ENCODE assay signal across 8 cellular contexts in genomic region chr1:47229884-47230691, GRCh38. TPM values are rescaled to one million over a fixed set of nuclear protein-coding genes. Genes with fewer than 3 reads are reported as not detected.
DNase-seq lines count a peak whose midpoint lies in the region; ATAC-seq, FAIRE-seq and TF ChIP-seq lines count a peak whose summit lies in the region.
"Had no signal": no experiment of that assay in that cellular context is flagged by ENCODE, and none has a peak within 500 bp of the region (broad histone marks: within the 10 kb centered on the region; RNA-seq: fewer than 3 reads in every experiment).

No MANE protein-coding gene starts in this region.

- H3K36me3 Mint-ChIP-seq in astrocyte (ENCODE audit: low read depth, unreplicated experiment): no peaks in the 10 kb centered on the region
- peaks cover 0 to 4% of the 10 kb centered on the region in 2 donors for H3K36me3 Mint-ChIP-seq in stimulated activated naive B cell treated with anti-CD40 and anti-IgM and Interleukin-4, amounts not matched to agents 10 μg/mL and 1 μg/mL and 100 μg/mL, for 72 hours

- H4K20me1 ChIP-seq in astrocyte (ENCODE audit: insufficient read depth, low read length): peaks cover 8% of the 10 kb centered on the region
- no peaks in the 10 kb centered on the region for H4K20me1 ChIP-seq in HepG2 (ENCODE audit: insufficient read depth, low read length)

- H3K9ac ChIP-seq in HUES64 (ENCODE audit: low read depth, low read length) (no peak overlapping the region), astrocyte (ENCODE audit: low read length) (no peak overlapping the region), HepG2 (ENCODE audit: insufficient read depth, low read depth, low read length) (no peak overlapping the region)

- TF ChIP-seq RAD21 in HepG2 (CRISPR knock-in tag; IDR thresholded peaks at IDR 0.05): no peak

- intact Hi-C loops in HepG2 (cut with micrococcal nuclease; ENCODE audit: unreplicated experiment): no loop called here

- peaks cover 13% of the 10 kb centered on the region for H3K9me3 Mint-ChIP-seq in astrocyte (ENCODE audit: unreplicated experiment)
- H3K9me3 Mint-ChIP-seq in stimulated activated naive B cell treated with anti-CD40 and anti-IgM and Interleukin-4, amounts not matched to agents 10 μg/mL and 1 μg/mL and 100 μg/mL, for 72 hours: no peaks in the 10 kb centered on the region

- H3K4me1 Mint-ChIP-seq in astrocyte (ENCODE audit: low read depth, unreplicated experiment): peaks cover 8% of the 10 kb centered on the region
- peaks cover 24 to 37% of the 10 kb centered on the region in 2 donors for H3K4me1 Mint-ChIP-seq in stimulated activated naive B cell treated with anti-CD40 and anti-IgM and Interleukin-4, amounts not matched to agents 10 μg/mL and 1 μg/mL and 100 μg/mL, for 72 hours

- H3K79me2 ChIP-seq in astrocyte (ENCODE audit: insufficient read depth, low read length): no peaks in the 10 kb centered on the region
- no peaks in the 10 kb centered on the region for H3K79me2 ChIP-seq in HepG2 (ENCODE audit: insufficient read depth, low read length)

- BruUV-seq in HepG2 (replicated peaks; lab: Mats Ljungman, UMichigan): no TSS peak

- FAIRE-seq in astrocyte (lab: Jason Lieb, UNC) (no peak), HepG2 (lab: Jason Lieb, UNC) (no peak)

- H3K27me3 ChIP-seq in HUES64 (ENCODE audit: insufficient read depth, low read length): peaks cover 100% of the 10 kb centered on the region
- H3K27me3 ChIP-seq in astrocyte (ENCODE audit: insufficient read depth, low read length): peaks cover 91% of the 10 kb centered on the region
- peaks cover 20 to 92% of the 10 kb centered on the region in 2 experiments for H3K27me3 ChIP-seq in HepG2 (ENCODE audit: control insufficient read depth in 1 of 2, insufficient read depth in 2 of 2, low read length in 2 of 2)

- no peak for TF ChIP-seq POLR2A in HepG2 (IDR thresholded peaks at IDR 0.05; ENCODE audit: insufficient read depth in 1 of 2, low read depth in 2 of 2, low read length in 2 of 2)

- no peak for TF ChIP-seq EP300 in HepG2 (IDR thresholded peaks at IDR 0.05; ENCODE audit: low read depth in 2 of 2, low read length in 2 of 2)
- TF ChIP-seq EP300 in HepG2 (CRISPR knock-in tag; IDR thresholded peaks at IDR 0.05; ENCODE audit: borderline replicate concordance): no peak

- no peaks in the 10 kb centered on the region for H3K36me3 ChIP-seq in HUES64 (ENCODE audit: insufficient read depth, low read length)
- no peaks in the 10 kb centered on the region for H3K36me3 ChIP-seq in astrocyte (ENCODE audit: insufficient read depth, low read length)
- H3K36me3 ChIP-seq in HepG2 (replicated peaks in 1 of 2; ENCODE audit: control insufficient read depth in 1 of 2, insufficient read depth in 2 of 2, low read length in 2 of 2): no peaks in the 10 kb centered on the region

- H3K27ac ChIP-seq in HUES64 (ENCODE audit: low read depth, low read length): no peak overlapping the region
- no peak overlapping the region for H3K27ac ChIP-seq in astrocyte (ENCODE audit: low read depth, low read length)
- H3K27ac ChIP-seq in HepG2 (ENCODE audit: extremely low read length, insufficient read depth, low read length): no peak overlapping the region

- H3K4me3 ChIP-seq in HUES64 (ENCODE audit: low read length) (peak overlapping the region; percentile 34), astrocyte (ENCODE audit: insufficient read depth, low read depth, low read length) (no peak overlapping the region), HepG2 (replicated peaks in 1 of 3; ENCODE audit: insufficient read depth in 1 of 3, low read depth in 2 of 3, low read length in 3 of 3) (no peak overlapping the region)

- under 1% methylated on average over 13 of the region's 23 CpGs for WGBS in HUES64
- WGBS in HepG2 (ENCODE audit: low lambda C conversion rate): 52% methylated on average over 23 of the region's 23 CpGs

- H3K27ac Mint-ChIP-seq in astrocyte (ENCODE audit: unreplicated experiment): peak overlapping the region; percentile 63
- H3K27ac Mint-ChIP-seq in stimulated activated naive B cell treated with anti-CD40 and anti-IgM and Interleukin-4, amounts not matched to agents 10 μg/mL and 1 μg/mL and 100 μg/mL, for 72 hours: no peak overlapping the region

- CTCF ChIA-PET in HepG2 (lab: Yijun Ruan, JAX; ENCODE audit: low intra/inter-chr PET ratio, low total read pairs): no interaction called here

- peaks cover 83% of the 10 kb centered on the region for H3K27me3 Mint-ChIP-seq in astrocyte (ENCODE audit: low read depth, unreplicated experiment)
- H3K27me3 Mint-ChIP-seq in stimulated activated naive B cell treated with anti-CD40 and anti-IgM and Interleukin-4, amounts not matched to agents 10 μg/mL and 1 μg/mL and 100 μg/mL, for 72 hours: peaks cover 82 to 95% of the 10 kb centered on the region in 2 donors

- no peak overlapping the region for H3K4me2 ChIP-seq in astrocyte (ENCODE audit: low read length)
- no peak overlapping the region for H3K4me2 ChIP-seq in HepG2 (ENCODE audit: low read depth, low read length)

- ATAC-seq in HepG2 (no peak), GM21786 (IDR thresholded peaks at IDR 0.05; ENCODE audit: unreplicated experiment) (no peak), HG02759 (IDR thresholded peaks at IDR 0.05; ENCODE audit: unreplicated experiment) (no peak)
- ATAC-seq in stimulated activated naive B cell treated with anti-CD40 and anti-IgM and Interleukin-4, amounts not matched to agents 10 μg/mL and 1 μg/mL and 100 μg/mL, for 72 hours (replicated peaks): no peak

- no peaks in the 10 kb centered on the region for H3K9me3 ChIP-seq in HUES64 (ENCODE audit: insufficient read depth, low read depth, low read length)
- H3K9me3 ChIP-seq in astrocyte (ENCODE audit: insufficient read depth, low read depth, low read length): no peaks in the 10 kb centered on the region
- H3K9me3 ChIP-seq in HepG2 (ENCODE audit: low read length): no peaks in the 10 kb centered on the region

- in situ Hi-C loops in HepG2 (cut with HindIII; ENCODE audit: extremely low pct_ligation_motif_present, low pct_unique_long_range_greater_than_20kb): no loop called here

- peaks cover 38% of the 10 kb centered on the region for H3K4me1 ChIP-seq in HUES64 (ENCODE audit: insufficient read depth, low read length)
- no peaks in the 10 kb centered on the region for H3K4me1 ChIP-seq in astrocyte (ENCODE audit: insufficient read depth, low read length)
- H3K4me1 ChIP-seq in HepG2 (ENCODE audit: insufficient read depth, low read length): peaks cover 18% of the 10 kb centered on the region

- TF ChIP-seq CTCF in astrocyte (IDR thresholded peaks at IDR 0.05; ENCODE audit: insufficient read depth, low read depth, low read length) (no peak), HepG2 (CRISPR knock-in tag; IDR thresholded peaks at IDR 0.05) (no peak)

- POLR2A ChIA-PET in HepG2 (lab: Yijun Ruan, JAX): no interaction called here

- DNase-seq in astrocyte (ENCODE audit: low read depth) (no peak), HepG2 (ENCODE audit: low spot score) (no peak), H4 (ENCODE audit: low spot score) (no peak)
- no peak for DNase-seq in stimulated activated naive B cell treated with anti-CD40 and anti-IgM and Interleukin-4, amounts not matched to agents 10 μg/mL and 1 μg/mL and 100 μg/mL, for 72 hours
- DNase-seq: mammary epithelial cell had no signal

- H2AFZ ChIP-seq in astrocyte (ENCODE audit: low read depth, low read length) (no peak overlapping the region), HepG2 (ENCODE audit: low read length) (no peak overlapping the region)

- H3K4me3 Mint-ChIP-seq in astrocyte (ENCODE audit: unreplicated experiment): peak overlapping the region; percentile 50
- H3K4me3 Mint-ChIP-seq in stimulated activated naive B cell treated with anti-CD40 and anti-IgM and Interleukin-4, amounts not matched to agents 10 μg/mL and 1 μg/mL and 100 μg/mL, for 72 hours: peak overlapping the region; percentile 44 to 62

RNA-seq across cellular contexts. Expression of gene TAL1, which starts 1.9 kb away (rescaled TPM):
- 0.15 TPM for polyA plus RNA-seq in HUES64 (2013, experiment 1 of 2)
- polyA plus RNA-seq in HUES64 (2013, experiment 2 of 2): 0.06 TPM
- total RNA-seq in astrocyte (0.14 and 0.17 TPM in 2 replicates), HepG2 (2016; rRNA removed; fragmentation: Illumina TruSeq; extraction: Trizol) (not detected in 2 replicates)
- not detected in 2 replicates for total RNA-seq in HepG2 (2016; cell fraction: cytosol; rRNA removed; fragmentation: Illumina TruSeq; extraction: Trizol; ENCODE audit: low read depth)
- total RNA-seq in HepG2 (2016; cell fraction: insoluble cytoplasmic fraction; rRNA removed; fragmentation: Illumina TruSeq; extraction: Trizol): not detected in 2 replicates
- total RNA-seq in HepG2 (2016; cell fraction: membrane; rRNA removed; fragmentation: Illumina TruSeq; extraction: Trizol): not detected in 2 replicates
- total RNA-seq in HepG2 (2016; cell fraction: nucleus; rRNA removed; fragmentation: Illumina TruSeq; extraction: Trizol): not detected in 2 replicates
- 0.05 and 0.07 TPM in 2 replicates for polyA plus RNA-seq in HepG2 (2011; rRNA removed)
- 0.01 and 0.05 TPM in 2 replicates for polyA plus RNA-seq in HepG2 (2011; cell fraction: cytosol; rRNA removed)
- polyA plus RNA-seq in HepG2 (2011; cell fraction: nucleus; rRNA removed): 0.09 and 0.10 TPM in 2 replicates
- polyA plus RNA-seq in HepG2 (2012): 0.11 and 0.13 TPM in 2 replicates
- polyA plus RNA-seq in HepG2 (2016; cell fraction: cytosol; fragmentation: Illumina TruSeq; extraction: Trizol; ENCODE audit: low read depth): not detected in 2 replicates
- not detected in 2 replicates for polyA plus RNA-seq in HepG2 (2016; cell fraction: insoluble cytoplasmic fraction; fragmentation: Illumina TruSeq; extraction: Trizol; ENCODE audit: low read depth)
- polyA plus RNA-seq in HepG2 (2016; cell fraction: membrane; fragmentation: Illumina TruSeq; extraction: Trizol; ENCODE audit: low read depth): not detected in 2 replicates
- polyA plus RNA-seq in HepG2 (2016; cell fraction: nucleus; fragmentation: Illumina TruSeq; extraction: Trizol; ENCODE audit: insufficient read depth, low read depth): not detected in 2 replicates
- polyA minus RNA-seq in HepG2 (2011; rRNA and poly(A)+ RNA removed; ENCODE audit: low replicate concordance): 0.26 TPM in 1 of 2 replicates, not detected in the other
- polyA minus RNA-seq in HepG2 (2011; cell fraction: cytosol; rRNA and poly(A)+ RNA removed): not detected in 2 replicates
- polyA minus RNA-seq in HepG2 (2011; cell fraction: nucleus; rRNA and poly(A)+ RNA removed): not detected in 2 replicates
- total RNA-seq in H4 (2014; rRNA removed; shearing (Covaris generic)): 0.10 and 0.27 TPM in 2 replicates
- total RNA-seq: mammary epithelial cell had no signal
- polyA plus RNA-seq: mammary epithelial cell had no signal

RNA-seq across cellular contexts. Expression of gene PDZK1IP1, which starts 40.3 kb away (rescaled TPM):
- polyA plus RNA-seq in HUES64 (2013, experiment 1 of 2): not detected
- polyA plus RNA-seq in HUES64 (2013, experiment 2 of 2): not detected
- 0.34 TPM in 1 of 2 replicates, not detected in the other for total RNA-seq in astrocyte
- 0.24 TPM in 1 of 2 replicates, not detected in the other for total RNA-seq in HepG2 (2016; rRNA removed; fragmentation: Illumina TruSeq; extraction: Trizol)
- not detected in 2 replicates for total RNA-seq in HepG2 (2016; cell fraction: cytosol; rRNA removed; fragmentation: Illumina TruSeq; extraction: Trizol; ENCODE audit: low read depth)
- total RNA-seq in HepG2 (2016; cell fraction: insoluble cytoplasmic fraction; rRNA removed; fragmentation: Illumina TruSeq; extraction: Trizol): 0.25 and 0.35 TPM in 2 replicates
- total RNA-seq in HepG2 (2016; cell fraction: membrane; rRNA removed; fragmentation: Illumina TruSeq; extraction: Trizol): not detected in 2 replicates
- total RNA-seq in HepG2 (2016; cell fraction: nucleus; rRNA removed; fragmentation: Illumina TruSeq; extraction: Trizol): not detected in 2 replicates
- polyA plus RNA-seq in HepG2 (2011; rRNA removed): 1.6 TPM in 2 replicates
- 1.1 and 2.0 TPM in 2 replicates for polyA plus RNA-seq in HepG2 (2011; cell fraction: cytosol; rRNA removed)
- 0.64 and 0.80 TPM in 2 replicates for polyA plus RNA-seq in HepG2 (2011; cell fraction: nucleus; rRNA removed)
- polyA plus RNA-seq in HepG2 (2012): 2.0 and 2.5 TPM in 2 replicates
- polyA plus RNA-seq in HepG2 (2016; cell fraction: cytosol; fragmentation: Illumina TruSeq; extraction: Trizol; ENCODE audit: low read depth): 0.17 and 0.35 TPM in 2 replicates
- polyA plus RNA-seq in HepG2 (2016; cell fraction: insoluble cytoplasmic fraction; fragmentation: Illumina TruSeq; extraction: Trizol; ENCODE audit: low read depth): 0.29 TPM in 1 of 2 replicates, not detected in the other
- polyA plus RNA-seq in HepG2 (2016; cell fraction: membrane; fragmentation: Illumina TruSeq; extraction: Trizol; ENCODE audit: low read depth): 0.27 and 0.50 TPM in 2 replicates
- polyA plus RNA-seq in HepG2 (2016; cell fraction: nucleus; fragmentation: Illumina TruSeq; extraction: Trizol; ENCODE audit: insufficient read depth, low read depth): not detected in 2 replicates
- polyA minus RNA-seq in HepG2 (2011; rRNA and poly(A)+ RNA removed; ENCODE audit: low replicate concordance): 0.46 TPM in 1 of 2 replicates, not detected in the other
- 1.1 TPM in 1 of 2 replicates, not detected in the other for polyA minus RNA-seq in HepG2 (2011; cell fraction: cytosol; rRNA and poly(A)+ RNA removed)
- not detected in 2 replicates for polyA minus RNA-seq in HepG2 (2011; cell fraction: nucleus; rRNA and poly(A)+ RNA removed)
- total RNA-seq in H4 (2014; rRNA removed; shearing (Covaris generic)): not detected in 2 replicates
